In the genomic region with DNA sequence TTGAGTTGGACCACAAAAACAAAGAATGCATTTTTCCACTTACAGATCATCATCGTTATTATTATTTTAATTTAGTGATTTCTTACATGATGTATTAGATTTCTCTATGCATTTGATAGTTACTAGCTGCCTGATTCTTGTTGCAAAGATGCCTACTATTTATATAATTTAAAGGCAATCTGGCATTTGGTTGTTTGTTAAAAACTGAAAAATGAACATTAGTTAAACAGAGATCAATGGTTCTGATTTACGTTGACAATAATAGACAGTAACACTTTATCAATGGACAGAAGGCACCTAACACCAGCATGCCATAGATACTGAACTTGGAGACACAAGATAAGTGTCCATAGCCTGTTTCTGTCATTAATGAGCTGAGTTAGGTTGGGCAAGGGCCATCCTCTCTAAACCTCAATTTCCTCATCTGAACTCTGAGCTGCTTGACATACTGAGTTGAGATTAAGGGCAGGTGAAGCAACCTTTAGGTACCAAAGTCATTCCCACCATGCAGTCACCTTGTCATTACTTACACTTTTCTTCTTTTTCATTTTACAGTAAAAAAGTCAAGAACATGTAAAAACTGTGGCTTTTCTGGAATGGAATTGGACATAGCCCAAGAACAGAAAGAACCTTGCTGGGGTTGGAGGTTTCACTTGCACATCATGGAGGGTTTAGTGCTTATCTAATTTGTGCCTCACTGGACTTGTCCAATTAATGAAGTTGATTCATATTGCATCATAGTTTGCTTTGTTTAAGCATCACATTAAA, we compare ENCODE assay signal across 18 cellular contexts. TPM values are rescaled to one million over a fixed set of nuclear protein-coding genes. Genes with fewer than 3 reads are reported as not detected.
DNase-seq lines count a peak whose midpoint lies in the region; TF ChIP-seq lines count a peak whose summit lies in the region.
"Had no signal": no experiment of that assay in that cellular context is flagged by ENCODE, and none has a peak within 500 bp of the region (broad histone marks: within the 10 kb centered on the region; RNA-seq: fewer than 3 reads in every experiment).

No MANE protein-coding gene starts in this region.

- peaks cover 55% of the 10 kb centered on the region for H3K4me1 Mint-ChIP-seq in Calu3 (ENCODE audit: low read depth, unreplicated experiment)

- BruUV-seq in Calu3 (replicated peaks; lab: Mats Ljungman, UMichigan): no TSS peak

- peak overlapping the region; percentile 98 for H3K27ac Mint-ChIP-seq in Calu3 (ENCODE audit: unreplicated experiment)

- intact Hi-C loops in Calu3 (cut with micrococcal nuclease; ENCODE audit: unreplicated experiment): loop anchor here (5.0 kb wide), 1 partner anchor 99 kb away; a partner anchor contains a TSS

- CTCF ChIA-PET in Calu3 (lab: Charles Lee): interaction anchor here (0.9 kb wide), 1 partner anchor 181 kb away, joined by 5 read pairs; no protein-coding TSS in a partner anchor

- peaks cover 68% of the 10 kb centered on the region for H3K36me3 Mint-ChIP-seq in Calu3 (ENCODE audit: insufficient read depth, unreplicated experiment)

- no peak for TF ChIP-seq CTCF in Calu3 (IDR thresholded peaks at IDR 0.05; ENCODE audit: unreplicated experiment)

- peak overlapping the region; percentile 72 for H3K4me3 Mint-ChIP-seq in Calu3 (ENCODE audit: low read depth, unreplicated experiment)

- H3K9me3 Mint-ChIP-seq in Calu3 (ENCODE audit: low read depth, unreplicated experiment): peaks cover 5% of the 10 kb centered on the region

- DNase-seq in Calu3: no peak
- peak; percentile 16 for DNase-seq in MV-4-11 (lab: John Stamatoyannopoulos, UW)
- peak; percentile 70 for DNase-seq in amniotic epithelial cell (ENCODE audit: low read depth)
- DNase-seq in iris pigment epithelial cell (ENCODE audit: low read depth): peak; percentile 65
- no peak for DNase-seq in stimulated activated naive CD4-positive, alpha-beta T cell treated with Interleukin-2 at 50 U/mL for 16 hours (lab: John Stamatoyannopoulos, UW)
- no peak for DNase-seq in glomerular visceral epithelial cell (ENCODE audit: extremely low spot score)
- DNase-seq in T1000 (lab: John Stamatoyannopoulos, UW): no peak
- no peak for DNase-seq in GM19238 (ENCODE audit: insufficient read length, low spot score)
- DNase-seq: activated CD4-positive, CD25-positive, alpha-beta regulatory T cell; aorta; DND-41; effector CD8-positive, alpha-beta T cell; glutamatergic neuron; NCI-H2029; NCI-H774; psoas muscle; stimulated activated naive CD8-positive, alpha-beta T cell treated with anti-CD3 and anti-CD28 coated beads, Interleukin-15, Interleukin-2, amounts not matched to agents 100 U/mL and 50 U/mL, for 24 hours had no signal

- H3K27me3 Mint-ChIP-seq in Calu3 (ENCODE audit: unreplicated experiment): no peaks in the 10 kb centered on the region

RNA-seq across cellular contexts. Expression of a gene that starts 3.0 kb away (rescaled TPM):
- 25.4 and 39.9 TPM in 2 replicates for total RNA-seq in Calu3 (2022)

RNA-seq across cellular contexts. Expression of a gene that starts 54.7 kb away (rescaled TPM):
- total RNA-seq in Calu3 (2022): 2.4 and 3.2 TPM in 2 replicates
- total RNA-seq: K562, psoas muscle had no signal

Comparison
In these comparisons a context has a peak if more than half of its experiments do, and no peak if none do; other contexts are left out.
1. DNase-seq: peak in MV-4-11 (single experiment), amniotic epithelial cell (single experiment) and iris pigment epithelial cell (single experiment); none in Calu3 (single experiment), stimulated activated naive CD4-positive, alpha-beta T cell treated with Interleukin-2 at 50 U/mL for 16 hours (single experiment), glomerular visceral epithelial cell (single experiment), T1000 (single experiment) and GM19238 (single experiment).